In genomic region chr9:72038890-72039410, GRCh38 we compare ENCODE assay signal across 8 cellular contexts. TPM values are rescaled to one million over a fixed set of nuclear protein-coding genes. Genes with fewer than 3 reads are reported as not detected.
DNase-seq lines count a peak whose midpoint lies in the region; ATAC-seq and TF ChIP-seq lines count a peak whose summit lies in the region.

No MANE protein-coding gene starts in this region.

- H3K27ac ChIP-seq in gastroesophageal sphincter (no peak overlapping the region), ovary (no peak overlapping the region), transverse colon (no peak overlapping the region)

- TF ChIP-seq EP300 in Ishikawa (IDR thresholded peaks at IDR 0.05; ENCODE audit: borderline replicate concordance) (no peak), gastroesophageal sphincter (IDR thresholded peaks at IDR 0.05) (no peak), ovary (IDR thresholded peaks at IDR 0.05) (no peak), transverse colon (IDR thresholded peaks at IDR 0.05; ENCODE audit: low read depth) (no peak)

- 10 to 20% methylated on average over 5 to 8 of the region's 13 CpGs for WGBS in gastroesophageal sphincter (ENCODE audit: low coverage in 1 of 2), 2 donors
- 14 to 17% (median 16%) methylated on average over 13 of the region's 13 CpGs for WGBS in ovary, 3 donors
- WGBS in transverse colon (ENCODE audit: low coverage in 1 of 2), 2 donors = 19 to 28% methylated on average over 8 to 13 of the region's 13 CpGs

- TF ChIP-seq POLR2A in gastroesophageal sphincter (IDR thresholded peaks at IDR 0.05) (no peak), ovary (IDR thresholded peaks at IDR 0.05) (no peak), transverse colon (IDR thresholded peaks at IDR 0.05) (no peak)

- peak; percentile 61 for DNase-seq in DMS153 treated with DMSO at 0.1 percent for 48 hours (lab: John Stamatoyannopoulos, UW; ENCODE audit: unreplicated experiment)
- DNase-seq in RPMI8226 = peak; percentile 57
- peak; percentile 40 for DNase-seq in activated T-helper 9 cell treated with anti-CD3 and anti-CD28 coated beads, Interleukin-2, amount 50 U/mL, for 16 hours (ENCODE audit: low read depth)
- DNase-seq in ovary = peak; percentile 59 to 81 (median 79)
- peak; percentile 85 for DNase-seq in transverse colon

- no peaks in the 10 kb centered on the region for H3K27me3 ChIP-seq in gastroesophageal sphincter
- no peaks in the 10 kb centered on the region for H3K27me3 ChIP-seq in ovary
- H3K27me3 ChIP-seq in transverse colon = no peaks in the 10 kb centered on the region

- TF ChIP-seq CTCF in gastroesophageal sphincter (IDR thresholded peaks at IDR 0.05) (peak; percentile 92 to 94 (median 92)), ovary (IDR thresholded peaks at IDR 0.05) (peak; percentile 81 to 83 (median 82)), transverse colon (IDR thresholded peaks at IDR 0.05) (peak; percentile 93 to 99 (median 96))

- in situ Hi-C loops in transverse colon (cut with MboI; ENCODE audit: low pct_ligation_motif_present in 1 of 4, low pct_unique_long_range_greater_than_20kb in 1 of 4, low sequenced_read_pairs in 3 of 4) = loop anchor here (5.0 to 25.0 kb wide), 5 partner anchors 224 to 1148 kb away; no protein-coding TSS in a partner anchor

- no peak overlapping the region for H3K4me3 ChIP-seq in gastroesophageal sphincter
- H3K4me3 ChIP-seq in ovary = no peak overlapping the region
- H3K4me3 ChIP-seq in transverse colon = no peak overlapping the region

- TF ChIP-seq RAD21 in Ishikawa (IDR thresholded peaks at IDR 0.05; ENCODE audit: low read depth) = peak; percentile 100

- H3K9me3 ChIP-seq in gastroesophageal sphincter = no peaks in the 10 kb centered on the region
- H3K9me3 ChIP-seq in ovary = no peaks in the 10 kb centered on the region
- H3K9me3 ChIP-seq in transverse colon = no peaks in the 10 kb centered on the region

- intact Hi-C loops in ovary (cut with DNase I) = loop anchor here in 3 of 4 donors (2.0 to 10.0 kb wide), 4 partner anchors 228 to 786 kb away; no protein-coding TSS in a partner anchor
- intact Hi-C loops in transverse colon (cut with DNase I; ENCODE audit: low total_unique reads) = loop anchor here (5.0 kb wide), 1 partner anchor 233 kb away; no protein-coding TSS in a partner anchor

- ATAC-seq in GM21447 (IDR thresholded peaks at IDR 0.05; ENCODE audit: unreplicated experiment) (peak; percentile 68), gastroesophageal sphincter (peak; percentile 79)

- H3K36me3 ChIP-seq in gastroesophageal sphincter = no peaks in the 10 kb centered on the region
- H3K36me3 ChIP-seq in ovary = no peaks in the 10 kb centered on the region
- H3K36me3 ChIP-seq in transverse colon = no peaks in the 10 kb centered on the region

- no peaks in the 10 kb centered on the region for H3K4me1 ChIP-seq in gastroesophageal sphincter
- peaks cover 2% of the 10 kb centered on the region for H3K4me1 ChIP-seq in ovary (ENCODE audit: insufficient read depth)
- H3K4me1 ChIP-seq in transverse colon = peaks cover 0 to 4% (median 0%) of the 10 kb centered on the region in 4 donors

TF ChIP-seq in Ishikawa, 13 proteins besides CTCF, POLR2A, EP300 and RAD21:
- no peak for TF ChIP-seq YY1 (IDR thresholded peaks at IDR 0.05; ENCODE audit: low read depth)
- no peak for TF ChIP-seq EGR1 (IDR thresholded peaks at IDR 0.05)
- TF ChIP-seq TCF12 (IDR thresholded peaks at IDR 0.05; ENCODE audit: low read depth) = no peak
- TF ChIP-seq REST (IDR thresholded peaks at IDR 0.05; ENCODE audit: low read depth) = no peak
- no peak for TF ChIP-seq FOXM1 (IDR thresholded peaks at IDR 0.05; ENCODE audit: borderline replicate concordance, low read depth)

RNA-seq across cellular contexts. Expression of gene C9orf57, which starts 21.5 kb away (rescaled TPM):
- total RNA-seq in gastroesophageal sphincter (not detected), ovary (not detected), transverse colon (not detected)
- not detected for polyA plus RNA-seq in ovary
